Comparison of ENCODE assay signal across 7 cellular contexts in the genomic region with DNA sequence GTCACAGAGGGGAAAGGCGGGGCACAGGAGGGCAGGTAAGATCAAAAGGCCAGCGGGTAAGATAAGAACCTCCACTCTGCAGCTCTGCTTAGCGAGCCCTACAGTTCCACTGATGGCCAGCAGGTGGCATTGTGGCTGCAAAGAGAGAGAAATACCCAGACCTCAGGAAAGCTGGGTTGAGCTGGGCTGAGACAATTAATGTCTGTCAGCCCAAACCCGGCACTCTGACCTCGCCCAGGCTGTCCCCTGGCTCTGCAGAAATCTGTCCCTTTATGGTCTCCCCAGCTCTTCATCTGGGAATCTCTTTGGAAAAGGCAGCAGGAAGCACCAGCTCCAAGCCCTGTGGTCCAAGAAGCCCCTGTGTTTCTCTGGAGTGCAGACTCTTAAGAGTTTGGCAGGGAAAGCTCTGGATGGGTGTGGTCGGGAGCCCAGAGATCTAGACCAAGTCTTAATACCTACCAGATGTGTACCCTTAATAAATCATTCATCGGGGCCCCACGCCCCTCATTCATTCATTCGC. TPM values are rescaled to one million over a fixed set of nuclear protein-coding genes. Genes with fewer than 3 reads are reported as not detected.
DNase-seq lines count a peak whose midpoint lies in the region; ATAC-seq, FAIRE-seq and TF ChIP-seq lines count a peak whose summit lies in the region.

No MANE protein-coding gene starts in this region.

- intact Hi-C loops in MCF 10A (cut with micrococcal nuclease), result loop anchor here (1.0 to 2.0 kb wide), 4 partner anchors 99 to 272 kb away; no protein-coding TSS in a partner anchor
- intact Hi-C loops in kidney (cut with DNase I), result loop anchor here (5.0 to 10.0 kb wide), 2 partner anchors 102 to 270 kb away; no protein-coding TSS in a partner anchor

- no peaks in the 10 kb centered on the region for H3K27me3 Mint-ChIP-seq in MCF 10A (ENCODE audit: insufficient read depth, unreplicated experiment)

- ATAC-seq in HG02610 (IDR thresholded peaks at IDR 0.05; ENCODE audit: unreplicated experiment), result peak; percentile 76

- CTCF ChIA-PET in MCF 10A (lab: Yijun Ruan, JAX), result interaction anchor here (0.6 to 6.7 kb wide), 51 partner anchors 10 to 784 kb away, joined by 3 to 128 read pairs (median 4); partner anchors contain the start of genes ABHD2 and HAPLN3

- H3K4me1 Mint-ChIP-seq in MCF 10A (ENCODE audit: insufficient read depth, unreplicated experiment), result peaks cover 20% of the 10 kb centered on the region

- POLR2A ChIA-PET in MCF 10A (lab: Yijun Ruan, JAX), result interaction anchor here (0.8 to 2.1 kb wide), 6 partner anchors 9 to 118 kb away, joined by 3 to 12 read pairs (median 5); partner anchors contain the start of genes HAPLN3 and MFGE8

- no peaks in the 10 kb centered on the region for H3K4me1 ChIP-seq in kidney (ENCODE audit: control insufficient read depth in 1 of 2, insufficient read depth in 1 of 2, low read depth in 1 of 2, low read length in 2 of 2)

- no peak overlapping the region for H3K27ac Mint-ChIP-seq in MCF 10A (ENCODE audit: low read depth, unreplicated experiment)

- H3K9me3 ChIP-seq in kidney (ENCODE audit: control insufficient read depth in 1 of 2, low read length in 2 of 2), result no peaks in the 10 kb centered on the region

- H3K9me3 Mint-ChIP-seq in MCF 10A (ENCODE audit: unreplicated experiment), result no peaks in the 10 kb centered on the region

- no peak for FAIRE-seq in kidney (lab: Jason Lieb, UNC)

- BruUV-seq in MCF 10A (replicated peaks; lab: Mats Ljungman, UMichigan), result no TSS peak

- in situ Hi-C loops in GM13977 (cut with MboI; ENCODE audit: low pct_unique_long_range_greater_than_20kb, low sequenced_read_pairs, unreplicated experiment), result loop anchor here (25.0 kb wide), 1 partner anchor 282 kb away; no protein-coding TSS in a partner anchor

- no peak overlapping the region for H3K4me3 Mint-ChIP-seq in MCF 10A (ENCODE audit: unreplicated experiment)

- H3K27ac ChIP-seq in VCaP, result peak overlapping the region; percentile 21
- H3K27ac ChIP-seq in kidney (ENCODE audit: low read depth in 2 of 2, low read length in 2 of 2), result no peak overlapping the region

- peaks cover 91% of the 10 kb centered on the region for H3K36me3 Mint-ChIP-seq in MCF 10A (ENCODE audit: insufficient read depth, unreplicated experiment)

- TF ChIP-seq CTCF in GM13977 (IDR thresholded peaks at IDR 0.05; ENCODE audit: extremely low read depth, insufficient read depth, missing control alignments) (peak; percentile 95), VCaP (conservative IDR thresholded peaks at IDR 0.05) (peak; percentile 100), MCF 10A (IDR thresholded peaks at IDR 0.05; ENCODE audit: unreplicated experiment) (peak; percentile 95), kidney (IDR thresholded peaks at IDR 0.05; ENCODE audit: borderline replicate concordance, extremely low read depth, insufficient read depth) (peak; percentile 97)

- H3K4me3 ChIP-seq in kidney (ENCODE audit: low read length in 2 of 2), result no peak overlapping the region

- DNase-seq in GM13977 (ENCODE audit: low spot score) (peak; percentile 85), NCI-H1694 (lab: John Stamatoyannopoulos, UW) (peak; percentile 72), MCF 10A (ENCODE audit: unreplicated experiment) (peak; percentile 80), kidney (peak; percentile 87)
- peak; percentile 90 to 92 for DNase-seq in stimulated activated CD4-positive, alpha-beta T cell treated with anti-CD3 and anti-CD28 coated beads, Interleukin-2, amount 100 ng/mL, for 24 hours

- no peak overlapping the region for H3K9ac ChIP-seq in kidney (ENCODE audit: low read length in 2 of 2)

- H3K36me3 ChIP-seq in kidney (ENCODE audit: control insufficient read depth in 1 of 2, insufficient read depth in 2 of 2, low read length in 2 of 2), result no peaks in the 10 kb centered on the region

RNA-seq across cellular contexts. Expression of gene MFGE8, which starts 8.3 kb away (rescaled TPM):
- total RNA-seq in MCF 10A (2022), result 207 and 254 TPM in 2 replicates
- total RNA-seq in kidney, result 184 TPM
- 88.0 TPM for polyA plus RNA-seq in kidney (ENCODE audit: insufficient read depth, low read depth, low replicate concordance)

RNA-seq across cellular contexts. Expression of gene HAPLN3, which starts 9.5 kb away (rescaled TPM):
- total RNA-seq in MCF 10A (2022), result 4.1 and 5.0 TPM in 2 replicates
- 11.2 TPM for total RNA-seq in kidney
- 2.2 TPM for polyA plus RNA-seq in kidney (ENCODE audit: insufficient read depth, low read depth, low replicate concordance)
